ENCODE assay signal across 9 cellular contexts in the genomic region with DNA sequence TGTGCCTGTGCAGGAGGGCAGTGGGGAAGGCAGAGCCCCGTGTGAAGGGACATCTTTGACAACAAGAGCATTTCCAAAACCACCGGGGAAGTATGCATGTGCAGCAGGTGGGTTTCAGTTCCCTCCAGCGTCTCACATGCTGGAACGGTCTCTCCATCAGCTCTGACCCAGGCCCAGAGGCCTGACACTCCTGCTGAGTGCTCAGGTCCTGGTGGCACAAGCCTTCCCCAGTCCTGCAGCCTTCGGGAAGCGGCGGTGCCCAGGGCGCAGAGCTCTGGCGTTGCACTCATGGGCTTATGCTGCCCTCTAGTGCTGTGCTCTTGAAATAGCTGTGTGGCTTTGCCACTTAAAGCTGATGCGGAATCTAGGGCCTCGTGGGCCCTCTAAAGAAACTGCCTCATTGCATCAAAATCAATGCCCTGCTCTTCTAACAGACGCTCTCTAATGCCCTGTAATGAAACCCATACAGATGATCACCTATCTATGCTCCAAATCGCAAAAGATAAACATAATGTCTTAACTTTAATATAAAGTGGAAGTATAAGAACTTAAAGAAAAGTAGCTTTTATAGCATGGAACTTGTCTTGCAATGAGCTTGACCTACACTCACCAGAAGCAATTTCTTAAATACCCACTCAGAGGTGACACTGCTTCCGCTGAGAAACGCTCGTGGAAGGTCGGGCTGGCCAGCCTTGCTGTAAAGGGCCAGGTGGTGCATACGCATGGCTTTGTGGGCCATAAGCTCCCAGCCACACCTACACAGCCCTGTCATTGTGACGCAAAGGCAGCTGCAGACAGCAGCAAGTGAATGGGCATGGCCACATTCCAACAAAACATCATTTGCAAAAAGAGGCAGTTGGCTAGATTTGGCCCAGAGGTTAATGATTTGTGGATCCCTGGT. TPM values are rescaled to one million over a fixed set of nuclear protein-coding genes. Genes with fewer than 3 reads are reported as not detected.
A peak's percentile ranks its signal among the peaks of the same experiment; 100 is the strongest.
DNase-seq lines count a peak whose midpoint lies in the region; ATAC-seq lines count a peak whose summit lies in the region.
"Had no signal": no experiment of that assay in that cellular context is flagged by ENCODE, and none has a peak within 500 bp of the region (broad histone marks: within the 10 kb centered on the region; RNA-seq: fewer than 3 reads in every experiment).

No MANE protein-coding gene starts in this region.

- peaks cover 0 to 1% (median 0%) of the 10 kb centered on the region in 7 donors for H3K9me3 Mint-ChIP-seq in CD4-positive, CD25-positive, alpha-beta regulatory T cell
- H3K9me3 Mint-ChIP-seq in activated CD8-positive, alpha-beta memory T cell treated with anti-CD3 and anti-CD28 coated beads, Interleukin-2, amount 10 ng/mL, durations not matched to agents 7 days and 5 days (ENCODE audit: low read depth): no peaks in the 10 kb centered on the region
- peaks cover 0 to 5% (median 0%) of the 10 kb centered on the region in 7 donors for H3K9me3 Mint-ChIP-seq in naive B cell
- H3K9me3 Mint-ChIP-seq: T-helper 1 cell treated with Interleukin-12 subunit alpha and Interleukin-12 subunit beta and Interleukin-4 antibody, amounts not matched to agents 30 μg/mL and 1 μg/mL, for 36 hours had no signal

- peak; percentile 13 to 56 (median 29) for DNase-seq in CD4-positive, CD25-positive, alpha-beta regulatory T cell
- DNase-seq in NCI-H82 (lab: John Stamatoyannopoulos, UW) (peak; percentile 83), naive B cell (peak; percentile 71), stromal cell of bone marrow (ENCODE audit: low read depth) (peak; percentile 43)
- peak; percentile 51 for DNase-seq in activated CD8-positive, alpha-beta memory T cell treated with anti-CD3 and anti-CD28 coated beads, Interleukin-2, amount 10 ng/mL, durations not matched to agents 7 days and 5 days

- H3K36me3 Mint-ChIP-seq in CD4-positive, CD25-positive, alpha-beta regulatory T cell: no peaks in the 10 kb centered on the region
- H3K36me3 Mint-ChIP-seq in activated CD8-positive, alpha-beta memory T cell treated with anti-CD3 and anti-CD28 coated beads, Interleukin-2, amount 10 ng/mL, durations not matched to agents 7 days and 5 days: no peaks in the 10 kb centered on the region
- no peaks in the 10 kb centered on the region for H3K36me3 Mint-ChIP-seq in naive B cell

- H3K27me3 Mint-ChIP-seq in CD4-positive, CD25-positive, alpha-beta regulatory T cell: peaks cover 5% of the 10 kb centered on the region
- H3K27me3 Mint-ChIP-seq in activated CD8-positive, alpha-beta memory T cell treated with anti-CD3 and anti-CD28 coated beads, Interleukin-2, amount 10 ng/mL, durations not matched to agents 7 days and 5 days: no peaks in the 10 kb centered on the region
- no peaks in the 10 kb centered on the region for H3K27me3 Mint-ChIP-seq in naive B cell

- H3K4me1 ChIP-seq in CD4-positive, CD25-positive, alpha-beta regulatory T cell (ENCODE audit: control insufficient read depth, insufficient read depth, low read length, poor library complexity, severe bottlenecking): peaks cover 3% of the 10 kb centered on the region

- CTCF ChIA-PET in activated CD8-positive, alpha-beta memory T cell treated with anti-CD3 and anti-CD28 coated beads, Interleukin-2, amount 10 ng/mL, durations not matched to agents 7 days and 5 days (lab: Charles Lee): interaction anchor here (0.5 to 1.9 kb wide), 14 partner anchors 8 to 1874 kb away, joined by 3 to 18 read pairs (median 4); no protein-coding TSS in a partner anchor

- no peak overlapping the region for H3K4me3 ChIP-seq in CD4-positive, CD25-positive, alpha-beta regulatory T cell (ENCODE audit: low read depth, low read length)

- H3K27ac ChIP-seq in CD4-positive, CD25-positive, alpha-beta regulatory T cell (ENCODE audit: insufficient read depth, low read length, poor library complexity, severe bottlenecking): no peak overlapping the region

- H3K4me1 Mint-ChIP-seq in CD4-positive, CD25-positive, alpha-beta regulatory T cell: peaks cover 3 to 6% (median 5%) of the 10 kb centered on the region in 4 donors
- H3K4me1 Mint-ChIP-seq in activated CD8-positive, alpha-beta memory T cell treated with anti-CD3 and anti-CD28 coated beads, Interleukin-2, amount 10 ng/mL, durations not matched to agents 7 days and 5 days: no peaks in the 10 kb centered on the region
- H3K4me1 Mint-ChIP-seq in naive B cell: peaks cover 39 to 50% (median 45%) of the 10 kb centered on the region in 3 donors

- H3K4me3 Mint-ChIP-seq in CD4-positive, CD25-positive, alpha-beta regulatory T cell: no peak overlapping the region
- no peak overlapping the region for H3K4me3 Mint-ChIP-seq in activated CD8-positive, alpha-beta memory T cell treated with anti-CD3 and anti-CD28 coated beads, Interleukin-2, amount 10 ng/mL, durations not matched to agents 7 days and 5 days
- peak overlapping the region; percentile 44 to 92 (median 84) for H3K4me3 Mint-ChIP-seq in naive B cell
- H3K4me3 Mint-ChIP-seq: T-helper 1 cell treated with Interleukin-12 subunit alpha and Interleukin-12 subunit beta and Interleukin-4 antibody, amounts not matched to agents 30 μg/mL and 1 μg/mL, for 36 hours had no signal

- ATAC-seq in CD4-positive, CD25-positive, alpha-beta regulatory T cell (ENCODE audit: low read depth in 2 of 2): peak; percentile 46 to 72
- ATAC-seq in GM19328 (IDR thresholded peaks at IDR 0.05; ENCODE audit: unreplicated experiment) (peak; percentile 55), HG03354 (IDR thresholded peaks at IDR 0.05; ENCODE audit: poor library complexity, severe bottlenecking, unreplicated experiment) (peak; percentile 65), esophagus mucosa (peak; percentile 90), naive B cell (ENCODE audit: low read depth in 2 of 2) (peak; percentile 75 to 77)
- peak; percentile 81 for ATAC-seq in activated CD8-positive, alpha-beta memory T cell treated with anti-CD3 and anti-CD28 coated beads, Interleukin-2, amount 10 ng/mL, durations not matched to agents 7 days and 5 days

- H3K36me3 ChIP-seq in CD4-positive, CD25-positive, alpha-beta regulatory T cell (ENCODE audit: control insufficient read depth, insufficient read depth, low read length): no peaks in the 10 kb centered on the region

- H3K27me3 ChIP-seq in CD4-positive, CD25-positive, alpha-beta regulatory T cell (ENCODE audit: control insufficient read depth, insufficient read depth, low read length): no peaks in the 10 kb centered on the region

- H3K27ac Mint-ChIP-seq in CD4-positive, CD25-positive, alpha-beta regulatory T cell: no peak overlapping the region
- H3K27ac Mint-ChIP-seq in activated CD8-positive, alpha-beta memory T cell treated with anti-CD3 and anti-CD28 coated beads, Interleukin-2, amount 10 ng/mL, durations not matched to agents 7 days and 5 days: no peak overlapping the region
- H3K27ac Mint-ChIP-seq in naive B cell: peak overlapping the region in 5 of 6 donors; percentile 94 to 98 (median 95)
- H3K27ac Mint-ChIP-seq: T-helper 1 cell treated with Interleukin-12 subunit alpha and Interleukin-12 subunit beta and Interleukin-4 antibody, amounts not matched to agents 30 μg/mL and 1 μg/mL, for 36 hours had no signal

- no peaks in the 10 kb centered on the region for H3K9me3 ChIP-seq in CD4-positive, CD25-positive, alpha-beta regulatory T cell (ENCODE audit: control insufficient read depth in 2 of 2, low read length in 2 of 2)

RNA-seq across cellular contexts. Expression of gene CLRN3, which starts 38.6 kb away (rescaled TPM):
- total RNA-seq in CD4-positive, CD25-positive, alpha-beta regulatory T cell: not detected
- not detected for polyA plus RNA-seq in CD4-positive, CD25-positive, alpha-beta regulatory T cell
- total RNA-seq in activated CD8-positive, alpha-beta memory T cell treated with anti-CD3 and anti-CD28 coated beads, Interleukin-2, amount 10 ng/mL, durations not matched to agents 7 days and 5 days: not detected
- not detected for total RNA-seq in esophagus mucosa
- polyA plus RNA-seq in naive B cell (ENCODE audit: low read depth in 6 of 6): not detected

RNA-seq across cellular contexts. Expression of gene PTPRE, which starts 52.8 kb away (rescaled TPM):
- total RNA-seq in CD4-positive, CD25-positive, alpha-beta regulatory T cell: 63.9 TPM
- polyA plus RNA-seq in CD4-positive, CD25-positive, alpha-beta regulatory T cell: 10 to 100 TPM; 10.0 to 14.4 (median 12.9) TPM
- total RNA-seq in activated CD8-positive, alpha-beta memory T cell treated with anti-CD3 and anti-CD28 coated beads, Interleukin-2, amount 10 ng/mL, durations not matched to agents 7 days and 5 days: 10 to 100 TPM; 16.5 to 27.1 TPM
- total RNA-seq in esophagus mucosa: 23.1 TPM
- polyA plus RNA-seq in naive B cell (ENCODE audit: low read depth in 6 of 6): 10 to 100 TPM in 3 of 6 donors, 1 to 10 TPM in 3; 6.0 to 15.9 (median 9.9) TPM

Comparison
In these comparisons a context has a peak if more than half of its experiments do, and no peak if none do; other contexts are left out.
1. DNase-seq: peak in every context shown above with its lines; median percentile 83 in NCI-H82; 71 in naive B cell; 51 in activated CD8-positive, alpha-beta memory T cell treated with anti-CD3 and anti-CD28 coated beads, Interleukin-2, amount 10 ng/mL, durations not matched to agents 7 days and 5 days; 43 in stromal cell of bone marrow; 29 in CD4-positive, CD25-positive, alpha-beta regulatory T cell.
2. H3K27ac Mint-ChIP-seq: peak in naive B cell (5 of 6); none in CD4-positive, CD25-positive, alpha-beta regulatory T cell (0 of 3) and activated CD8-positive, alpha-beta memory T cell treated with anti-CD3 and anti-CD28 coated beads, Interleukin-2, amount 10 ng/mL, durations not matched to agents 7 days and 5 days (single experiment).
3. H3K4me3 Mint-ChIP-seq: peak in naive B cell (8 of 8); none in CD4-positive, CD25-positive, alpha-beta regulatory T cell (0 of 4) and activated CD8-positive, alpha-beta memory T cell treated with anti-CD3 and anti-CD28 coated beads, Interleukin-2, amount 10 ng/mL, durations not matched to agents 7 days and 5 days (single experiment).
4. Peak in every context shown above with its lines, with median percentiles within 50 percentile points of each other: ATAC-seq.